Comparison of ENCODE assay signal across 12 cellular contexts in genomic region chr3:188792788-188793187, GRCh38.
DNase-seq lines count a peak whose midpoint lies in the region; ATAC-seq and TF ChIP-seq lines count a peak whose summit lies in the region.
"Had no signal": no experiment of that assay in that cellular context is flagged by ENCODE, and none has a peak within 500 bp of the region (broad histone marks: within the 10 kb centered on the region; RNA-seq: fewer than 3 reads in every experiment).

No MANE protein-coding gene starts in this region.

- H3K4me3 ChIP-seq in GM12864 (ENCODE audit: low read depth, low read length) (no peak overlapping the region), SK-N-SH (ENCODE audit: low read depth in 2 of 2, low read length in 1 of 2) (no peak overlapping the region; a peak in 1 of 4 replicates)
- H3K4me3 ChIP-seq: coronary artery had no signal

- H3F3A ChIP-seq in SK-N-SH (replicated peaks; ENCODE audit: insufficient read depth): peaks cover 53% of the 10 kb centered on the region

- peaks cover 2 to 30% of the 10 kb centered on the region in 2 experiments; a peak in 3 of 4 replicates for H3K4me1 ChIP-seq in SK-N-SH (ENCODE audit: control insufficient read depth in 1 of 2, insufficient read depth in 2 of 2, low read depth in 1 of 2, low read length in 1 of 2)

- H3K9ac ChIP-seq in SK-N-SH: no peak overlapping the region; the same call in 1 of the 2 replicates

- no peaks in the 10 kb centered on the region for H3K9me3 Mint-ChIP-seq in CD4-positive, alpha-beta T cell
- H3K9me3 Mint-ChIP-seq: IgD-negative memory B cell, memory B cell had no signal

- TF ChIP-seq CTCF in GM12864 (IDR thresholded peaks at IDR 0.05; ENCODE audit: low read depth, low read length, missing control alignments) (peak; percentile 18), SK-N-SH (IDR thresholded peaks at IDR 0.05) (peak; percentile 65)
- no peak for TF ChIP-seq CTCF in CD4-positive, alpha-beta T cell (IDR thresholded peaks at IDR 0.05)

- H3K27ac Mint-ChIP-seq in CD4-positive, alpha-beta T cell: no peak overlapping the region
- H3K27ac Mint-ChIP-seq: HFFc6, IgD-negative memory B cell had no signal

- peak overlapping the region; percentile 15; the same call in 1 of the 2 replicates for H3K4me2 ChIP-seq in SK-N-SH

- H3K9me3 ChIP-seq in SK-N-SH: peaks cover 5% of the 10 kb centered on the region; the same call in 1 of the 2 replicates
- no peaks in the 10 kb centered on the region for H3K9me3 ChIP-seq in CD4-positive, alpha-beta T cell (ENCODE audit: control insufficient read depth, low read length)

- intact Hi-C loops in head of caudate nucleus (cut with DNase I): no loop called here
- intact Hi-C loops in posterior cingulate gyrus (cut with DNase I): no loop called here
- intact Hi-C loops in CD4-positive, alpha-beta T cell (cut with DNase I, micrococcal nuclease): no loop called here

- no peak for TF ChIP-seq EP300 in SK-N-SH (IDR thresholded peaks at IDR 0.05; ENCODE audit: borderline replicate concordance in 1 of 2, low read depth in 1 of 2, low read length in 1 of 2)

- H4K20me1 ChIP-seq in SK-N-SH (ENCODE audit: insufficient read depth): no peaks in the 10 kb centered on the region

- DNase-seq in GM12864 (ENCODE audit: low read depth) (no peak), SK-N-SH (peak; percentile 18), head of caudate nucleus (peak; percentile 44 to 84 (median 63)), posterior cingulate gyrus (peak in 8 of 10 donors; percentile 29 to 93 (median 52)), DMS53 (lab: John Stamatoyannopoulos, UW) (no peak), dermis blood vessel endothelial cell (no peak)
- DNase-seq in CD4-positive, alpha-beta T cell: no peak
- DNase-seq: HFFc6, PC-3 had no signal

- H3K36me3 Mint-ChIP-seq in CD4-positive, alpha-beta T cell (ENCODE audit: low read depth): no peaks in the 10 kb centered on the region

- peaks cover 0 to 4% of the 10 kb centered on the region in 2 experiments for H3K36me3 ChIP-seq in SK-N-SH (replicated peaks in 1 of 2; ENCODE audit: control insufficient read depth in 1 of 2, insufficient read depth in 2 of 2, low read length in 1 of 2)

- CTCF ChIA-PET in SK-N-SH (lab: Yijun Ruan, JAX): no interaction called here
- CTCF ChIA-PET in CD4-positive, alpha-beta T cell (lab: Charles Lee): no interaction called here

- H3K4me1 Mint-ChIP-seq in CD4-positive, alpha-beta T cell (ENCODE audit: low read depth): no peaks in the 10 kb centered on the region

- H3K79me2 ChIP-seq in SK-N-SH (ENCODE audit: insufficient read depth): peaks cover 36% of the 10 kb centered on the region

- H2AFZ ChIP-seq in SK-N-SH (ENCODE audit: low read depth): no peak overlapping the region

- 42% methylated on average over 6 of the region's 6 CpGs for WGBS in SK-N-SH (ENCODE audit: low lambda C conversion rate)

- ATAC-seq in CD4-positive, alpha-beta T cell (ENCODE audit: poor library complexity): no peak
- ATAC-seq: PC-3 had no signal

- H3K9me2 ChIP-seq in SK-N-SH: no peaks in the 10 kb centered on the region

- peak; percentile 37 for TF ChIP-seq RAD21 in SK-N-SH (IDR thresholded peaks at IDR 0.05; ENCODE audit: low read length)

- no peaks in the 10 kb centered on the region for H3K27me3 Mint-ChIP-seq in CD4-positive, alpha-beta T cell
- H3K27me3 Mint-ChIP-seq: IgD-negative memory B cell, memory B cell had no signal

- H3K27ac ChIP-seq in SK-N-SH (ENCODE audit: low read depth in 2 of 2, low read length in 1 of 2): peak overlapping the region in 1 of 2 experiments; percentile 44; a peak in 2 of 4 replicates
- no peak overlapping the region for H3K27ac ChIP-seq in CD4-positive, alpha-beta T cell (ENCODE audit: low read depth, low read length)
- H3K27ac ChIP-seq: coronary artery had no signal

- POLR2A ChIA-PET in SK-N-SH (lab: Yijun Ruan, JAX): interaction anchor here (0.7 kb wide), 1 partner anchor 59 kb away, joined by 3 read pairs; no protein-coding TSS in a partner anchor
- POLR2A ChIA-PET in CD4-positive, alpha-beta T cell (lab: Charles Lee): no interaction called here

- H3K27me3 ChIP-seq in SK-N-SH (ENCODE audit: insufficient read depth): no peaks in the 10 kb centered on the region
- no peaks in the 10 kb centered on the region for H3K27me3 ChIP-seq in CD4-positive, alpha-beta T cell (ENCODE audit: control insufficient read depth, insufficient read depth, low read length)

- no peak overlapping the region for H3K4me3 Mint-ChIP-seq in CD4-positive, alpha-beta T cell
- H3K4me3 Mint-ChIP-seq: HFFc6, IgD-negative memory B cell, memory B cell had no signal

TF ChIP-seq in SK-N-SH, 30 proteins besides CTCF, POLR2A, EP300 and RAD21:
- TF ChIP-seq SMC3 (IDR thresholded peaks at IDR 0.05; ENCODE audit: low read depth, low read length) (peak; percentile 41; the same call in 1 of the 2 replicates), MXI1 (IDR thresholded peaks at IDR 0.05; ENCODE audit: low read depth, low read length) (no peak), SIN3A (IDR thresholded peaks at IDR 0.05; ENCODE audit: borderline replicate concordance, low read depth, low read length) (0 out of 2 replicates have a peak, but pooled peaks have one; percentile 54)

Comparison
In these comparisons a context has a peak if more than half of its experiments do, and no peak if none do; other contexts are left out.
1. DNase-seq: peak in SK-N-SH (single experiment), head of caudate nucleus (42 of 42) and posterior cingulate gyrus (8 of 10); none in GM12864 (single experiment), DMS53 (single experiment), CD4-positive, alpha-beta T cell (0 of 10) and dermis blood vessel endothelial cell (single experiment).